ENCODE assay signal across 16 cellular contexts in genomic region chr2:213084261-213084660, GRCh38.
DNase-seq lines count a peak whose midpoint lies in the region; ATAC-seq and TF ChIP-seq lines count a peak whose summit lies in the region.
"Had no signal": no experiment of that assay in that cellular context is flagged by ENCODE, and none has a peak within 500 bp of the region (broad histone marks: within the 10 kb centered on the region; RNA-seq: fewer than 3 reads in every experiment).

No MANE protein-coding gene starts in this region.

- H3K27me3 ChIP-seq in Karpas-422 (ENCODE audit: low read length) = no peaks in the 10 kb centered on the region
- H3K27me3 ChIP-seq: BE2C had no signal

- peaks cover 3% of the 10 kb centered on the region for H3K9me3 Mint-ChIP-seq in natural killer cell treated with Interleukin-12 subunit alpha and Interleukin-12 subunit beta and Interleukin-15 and Interleukin-18, amount 100 ng/mL, for 72 hours
- H3K9me3 Mint-ChIP-seq in natural killer cell (no peaks in the 10 kb centered on the region), osteocyte (ENCODE audit: unreplicated experiment) (no peaks in the 10 kb centered on the region)
- H3K9me3 Mint-ChIP-seq: CD8-positive, alpha-beta T cell had no signal

- H3K9me3 ChIP-seq in Karpas-422 (ENCODE audit: low read length) = peaks cover 3% of the 10 kb centered on the region; the same call in 1 of the 2 replicates
- H3K9me3 ChIP-seq: BE2C, Caco-2 had no signal

- no peak for ATAC-seq in natural killer cell treated with Interleukin-12 subunit alpha and Interleukin-12 subunit beta and Interleukin-15 and Interleukin-18, amount 100 ng/mL, for 72 hours
- no peak for ATAC-seq in natural killer cell
- ATAC-seq in HG03342 (IDR thresholded peaks at IDR 0.05; ENCODE audit: unreplicated experiment) = no peak
- ATAC-seq: CD8-positive, alpha-beta T cell had no signal

- no peak for TF ChIP-seq CTCF in natural killer cell (IDR thresholded peaks at IDR 0.05)
- TF ChIP-seq CTCF in VCaP (conservative IDR thresholded peaks at IDR 0.05) = no peak
- TF ChIP-seq CTCF in osteocyte (IDR thresholded peaks at IDR 0.05) = no peak

- H3K36me3 ChIP-seq in Karpas-422 (ENCODE audit: insufficient read depth, low read length) = no peaks in the 10 kb centered on the region
- H3K36me3 ChIP-seq: BE2C had no signal

- no peak for DNase-seq in natural killer cell treated with Interleukin-12 subunit alpha and Interleukin-12 subunit beta and Interleukin-15 and Interleukin-18, amount 100 ng/mL, for 72 hours (ENCODE audit: low spot score)
- DNase-seq in natural killer cell = no peak
- DNase-seq in osteocyte (ENCODE audit: extremely low spot score, unreplicated experiment) = no peak
- DNase-seq in Karpas-422 = no peak
- DNase-seq in SIG-M5 treated with dmso at 0.1 percent for 504 hours (lab: John Stamatoyannopoulos, UW; ENCODE audit: unreplicated experiment) = no peak
- DNase-seq: BE2C; Caco-2; CD8-positive, alpha-beta T cell; DND-41; GDM1; GM23248; H7; Kasumi-1 had no signal

- H3K27ac Mint-ChIP-seq in natural killer cell treated with Interleukin-12 subunit alpha and Interleukin-12 subunit beta and Interleukin-15 and Interleukin-18, amount 100 ng/mL, for 72 hours = peak overlapping the region; percentile 67 to 81
- H3K27ac Mint-ChIP-seq in natural killer cell (peak overlapping the region in 1 of 2 donors; percentile 79), osteocyte (ENCODE audit: unreplicated experiment) (peak overlapping the region; percentile 63)
- H3K27ac Mint-ChIP-seq: CD8-positive, alpha-beta T cell had no signal

- H2AFZ ChIP-seq in Karpas-422 (ENCODE audit: low read length) = no peak overlapping the region
- H2AFZ ChIP-seq: GM23248 had no signal

- H4K20me1 ChIP-seq in Karpas-422 (ENCODE audit: insufficient read depth, low read depth, low read length) = no peaks in the 10 kb centered on the region

- peaks cover 50 to 58% of the 10 kb centered on the region in 2 donors for H3K4me1 Mint-ChIP-seq in natural killer cell treated with Interleukin-12 subunit alpha and Interleukin-12 subunit beta and Interleukin-15 and Interleukin-18, amount 100 ng/mL, for 72 hours (ENCODE audit: low read depth in 2 of 2)
- H3K4me1 Mint-ChIP-seq in natural killer cell (peaks cover 60 to 62% of the 10 kb centered on the region in 2 donors), osteocyte (ENCODE audit: unreplicated experiment) (peaks cover 54% of the 10 kb centered on the region)

- no peak overlapping the region for H3K4me3 ChIP-seq in Karpas-422 (ENCODE audit: low read length)
- H3K4me3 ChIP-seq: GM23248 had no signal

- H3K9me2 ChIP-seq in Karpas-422 (replicated peaks; ENCODE audit: insufficient read depth, low read length) = no peaks in the 10 kb centered on the region

- H3K4me3 Mint-ChIP-seq in natural killer cell treated with Interleukin-12 subunit alpha and Interleukin-12 subunit beta and Interleukin-15 and Interleukin-18, amount 100 ng/mL, for 72 hours = peak overlapping the region; percentile 36
- H3K4me3 Mint-ChIP-seq in natural killer cell = no peak overlapping the region
- no peak overlapping the region for H3K4me3 Mint-ChIP-seq in osteocyte (ENCODE audit: unreplicated experiment)
- H3K4me3 Mint-ChIP-seq: CD8-positive, alpha-beta T cell had no signal

- no peaks in the 10 kb centered on the region for H3K79me2 ChIP-seq in Karpas-422 (ENCODE audit: low read length)

- H3K27ac ChIP-seq in VCaP (peak overlapping the region; percentile 77; the same call in 1 of the 2 replicates), Karpas-422 (ENCODE audit: low read length) (no peak overlapping the region)
- H3K27ac ChIP-seq: C4-2B, GM23248 had no signal

- intact Hi-C loops in natural killer cell (cut with micrococcal nuclease) = no loop called here

- H3K36me3 Mint-ChIP-seq in natural killer cell treated with Interleukin-12 subunit alpha and Interleukin-12 subunit beta and Interleukin-15 and Interleukin-18, amount 100 ng/mL, for 72 hours = peaks cover 11% of the 10 kb centered on the region
- no peaks in the 10 kb centered on the region for H3K36me3 Mint-ChIP-seq in natural killer cell
- H3K36me3 Mint-ChIP-seq in osteocyte (ENCODE audit: unreplicated experiment) = peaks cover 3% of the 10 kb centered on the region
- H3K36me3 Mint-ChIP-seq: CD8-positive, alpha-beta T cell had no signal

- H3K4me1 ChIP-seq in Karpas-422 (ENCODE audit: low read length) = no peaks in the 10 kb centered on the region
- H3K4me1 ChIP-seq: BE2C had no signal

- H3K27me3 Mint-ChIP-seq in natural killer cell treated with Interleukin-12 subunit alpha and Interleukin-12 subunit beta and Interleukin-15 and Interleukin-18, amount 100 ng/mL, for 72 hours = no peaks in the 10 kb centered on the region
- no peaks in the 10 kb centered on the region for H3K27me3 Mint-ChIP-seq in natural killer cell (ENCODE audit: low read depth in 2 of 2)
- H3K27me3 Mint-ChIP-seq in osteocyte (ENCODE audit: unreplicated experiment) = no peaks in the 10 kb centered on the region

- no peak overlapping the region for H3K4me2 ChIP-seq in Karpas-422 (ENCODE audit: low read depth, low read length, poor library complexity, severe bottlenecking)

- H3K9ac ChIP-seq in Karpas-422 (ENCODE audit: low read length) = no peak overlapping the region
- H3K9ac ChIP-seq: GM23248 had no signal
